Comparison of ENCODE assay signal across 12 cellular contexts in the genomic region with DNA sequence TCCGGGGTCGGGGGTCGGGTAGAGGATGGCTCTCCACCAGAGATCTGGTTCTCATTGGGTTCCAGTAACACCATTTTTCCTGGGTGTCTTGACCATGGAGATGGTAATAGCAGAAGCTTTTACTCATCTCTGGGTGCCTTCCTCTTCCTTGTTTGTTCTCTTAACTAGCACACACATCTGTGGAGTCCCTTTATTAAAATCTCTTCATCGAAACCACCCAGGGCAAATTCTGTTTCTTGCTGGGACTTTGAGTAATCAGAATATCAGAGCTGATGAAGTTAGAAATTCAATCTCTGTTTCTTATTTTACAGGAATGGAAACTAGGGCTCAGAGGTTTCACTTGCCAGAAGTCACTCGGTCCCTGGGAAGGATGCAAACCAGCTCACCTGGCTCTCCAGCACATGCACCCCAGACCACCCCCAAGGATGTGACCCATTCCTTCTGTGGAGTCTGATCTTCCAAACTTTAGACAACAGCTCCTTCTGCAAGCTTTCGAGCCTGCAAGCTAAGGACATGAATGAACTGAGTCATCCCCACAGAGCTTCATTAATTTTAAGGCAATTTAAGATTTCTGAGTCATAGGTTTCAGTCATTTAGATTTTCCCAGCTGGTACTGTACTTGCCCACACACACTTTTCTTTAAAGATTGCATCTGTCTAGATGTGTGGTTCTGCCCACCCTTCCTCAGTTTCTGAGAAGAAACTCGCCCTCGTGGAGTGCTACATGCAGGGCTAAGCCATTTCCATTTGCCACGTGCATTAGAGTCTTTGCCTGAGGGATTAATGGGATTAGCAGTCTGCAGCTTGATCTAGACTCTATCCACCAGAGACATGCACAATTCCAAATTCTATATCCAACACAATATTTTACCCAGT. TPM values are rescaled to one million over a fixed set of nuclear protein-coding genes. Genes with fewer than 3 reads are reported as not detected.
DNase-seq lines count a peak whose midpoint lies in the region; TF ChIP-seq lines count a peak whose summit lies in the region.
"Had no signal": no experiment of that assay in that cellular context is flagged by ENCODE, and none has a peak within 500 bp of the region (broad histone marks: within the 10 kb centered on the region; RNA-seq: fewer than 3 reads in every experiment).

No MANE protein-coding gene starts in this region.

- peaks cover 26% of the 10 kb centered on the region for H3K4me1 Mint-ChIP-seq in activated T-helper 1 cell treated with anti-CD3 and anti-CD28 coated beads, Interleukin-12 subunit alpha, Interleukin-12 subunit beta, Interleukin-2, Interleukin-4 antibody, amounts not matched to agents 30 ng/mL and 10 ng/mL and 1 ng/mL, durations not matched to agents 14 hours and 24 hours and 36 hours (ENCODE audit: low read depth)

- peak overlapping the region; percentile 22 for H3K27ac Mint-ChIP-seq in activated T-helper 1 cell treated with anti-CD3 and anti-CD28 coated beads, Interleukin-12 subunit alpha, Interleukin-12 subunit beta, Interleukin-2, Interleukin-4 antibody, amounts not matched to agents 30 ng/mL and 10 ng/mL and 1 ng/mL, durations not matched to agents 14 hours and 24 hours and 36 hours
- H3K27ac Mint-ChIP-seq: natural killer cell, type B pancreatic cell had no signal

- no peak overlapping the region for H2AFZ ChIP-seq in fibroblast of lung (ENCODE audit: low read length)

- peaks cover 8% of the 10 kb centered on the region for H3K36me3 Mint-ChIP-seq in activated T-helper 1 cell treated with anti-CD3 and anti-CD28 coated beads, Interleukin-12 subunit alpha, Interleukin-12 subunit beta, Interleukin-2, Interleukin-4 antibody, amounts not matched to agents 30 ng/mL and 10 ng/mL and 1 ng/mL, durations not matched to agents 14 hours and 24 hours and 36 hours (ENCODE audit: low read depth)
- H3K36me3 Mint-ChIP-seq: natural killer cell, type B pancreatic cell had no signal

- H3K79me2 ChIP-seq in fibroblast of lung (ENCODE audit: control insufficient read depth, insufficient read depth, low read length): no peaks in the 10 kb centered on the region

- H3K27me3 Mint-ChIP-seq in activated T-helper 1 cell treated with anti-CD3 and anti-CD28 coated beads, Interleukin-12 subunit alpha, Interleukin-12 subunit beta, Interleukin-2, Interleukin-4 antibody, amounts not matched to agents 30 ng/mL and 10 ng/mL and 1 ng/mL, durations not matched to agents 14 hours and 24 hours and 36 hours (ENCODE audit: insufficient read depth): peaks cover 16% of the 10 kb centered on the region
- H3K27me3 Mint-ChIP-seq: type B pancreatic cell had no signal

- DNase-seq in stimulated activated naive CD4-positive, alpha-beta T cell treated with Interleukin-2 at 50 U/mL for 16 hours (lab: John Stamatoyannopoulos, UW): peak; percentile 36
- no peak for DNase-seq in stimulated activated naive CD4-positive, alpha-beta T cell (lab: John Stamatoyannopoulos, UW)
- DNase-seq in activated T-helper 1 cell treated with anti-CD3 and anti-CD28 coated beads, Interleukin-12 subunit alpha, Interleukin-12 subunit beta, Interleukin-2, Interleukin-4 antibody, amounts not matched to agents 30 ng/mL and 10 ng/mL and 1 ng/mL, durations not matched to agents 14 hours and 24 hours and 36 hours (ENCODE audit: low spot score): no peak
- DNase-seq in fibroblast of lung (ENCODE audit: low read depth in 2 of 2) (peak; percentile 72 to 86), NCI-H187 (lab: John Stamatoyannopoulos, UW) (no peak), posterior vena cava (ENCODE audit: low spot score) (no peak), midbrain (lab: John Stamatoyannopoulos, UW) (no peak), GM10248 (ENCODE audit: extremely low spot score) (no peak)
- DNase-seq: Caco-2; natural killer cell; NK-92 treated with Interleukin-12 subunit alpha and Interleukin-12 subunit beta, amount 100 ng/mL, for 24 hours had no signal

- POLR2A ChIA-PET in GM10248 (lab: Yijun Ruan, JAX): no interaction called here

- peaks cover 12% of the 10 kb centered on the region for H3K9me3 Mint-ChIP-seq in activated T-helper 1 cell treated with anti-CD3 and anti-CD28 coated beads, Interleukin-12 subunit alpha, Interleukin-12 subunit beta, Interleukin-2, Interleukin-4 antibody, amounts not matched to agents 30 ng/mL and 10 ng/mL and 1 ng/mL, durations not matched to agents 14 hours and 24 hours and 36 hours

- H3K27me3 ChIP-seq in fibroblast of lung (ENCODE audit: control insufficient read depth, insufficient read depth, low read length): no peaks in the 10 kb centered on the region

- no peaks in the 10 kb centered on the region for H3K36me3 ChIP-seq in fibroblast of lung (ENCODE audit: control insufficient read depth, insufficient read depth, low read length)

- H4K20me1 ChIP-seq in fibroblast of lung (ENCODE audit: control insufficient read depth, extremely low read depth, insufficient read depth, low read length): no peaks in the 10 kb centered on the region

- peaks cover 17% of the 10 kb centered on the region for H3K4me1 ChIP-seq in fibroblast of lung (ENCODE audit: control insufficient read depth, extremely low read depth, insufficient read depth, low read length)
- H3K4me1 ChIP-seq: Caco-2 had no signal

- TF ChIP-seq CTCF in fibroblast of lung (conservative IDR thresholded peaks at IDR 0.05 in 1 of 2, IDR thresholded peaks at IDR 0.05 in 1 of 2; ENCODE audit: low read depth in 1 of 2, low read length in 2 of 2): no peak
- TF ChIP-seq CTCF in GM10248 (IDR thresholded peaks at IDR 0.05; ENCODE audit: control extremely low read depth, extremely low read depth, low read depth, missing control alignments): no peak

- H3K4me3 ChIP-seq in fibroblast of lung (replicated peaks in 1 of 4; ENCODE audit: control extremely low read depth in 1 of 4, insufficient read depth in 1 of 4, low read depth in 3 of 4, low read length in 4 of 4): no peak overlapping the region

- intact Hi-C loops in activated T-helper 1 cell treated with anti-CD3 and anti-CD28 coated beads, Interleukin-12 subunit alpha, Interleukin-12 subunit beta, Interleukin-2, Interleukin-4 antibody, amounts not matched to agents 30 ng/mL and 10 ng/mL and 1 ng/mL, durations not matched to agents 14 hours and 24 hours and 36 hours (cut with micrococcal nuclease): loop anchor here (1.0 to 2.0 kb wide), 2 partner anchors 15 to 408 kb away; partner anchors contain the start of gene TRIB2
- intact Hi-C loops in posterior vena cava (cut with DNase I): no loop called here

- peak overlapping the region; percentile 77 for H3K27ac ChIP-seq in fibroblast of lung (ENCODE audit: insufficient read depth, low read length)

- H3K4me3 Mint-ChIP-seq in activated T-helper 1 cell treated with anti-CD3 and anti-CD28 coated beads, Interleukin-12 subunit alpha, Interleukin-12 subunit beta, Interleukin-2, Interleukin-4 antibody, amounts not matched to agents 30 ng/mL and 10 ng/mL and 1 ng/mL, durations not matched to agents 14 hours and 24 hours and 36 hours: no peak overlapping the region
- H3K4me3 Mint-ChIP-seq: natural killer cell, type B pancreatic cell had no signal

- no peaks in the 10 kb centered on the region for H3K9me3 ChIP-seq in fibroblast of lung (ENCODE audit: control insufficient read depth, insufficient read depth, low read depth, low read length)
- H3K9me3 ChIP-seq: Caco-2 had no signal

- peak overlapping the region; percentile 51 for H3K4me2 ChIP-seq in fibroblast of lung (ENCODE audit: extremely low read depth, insufficient read depth, low read length)

- CTCF ChIA-PET in GM10248 (lab: Yijun Ruan, JAX): interaction anchor here (2.2 kb wide), 1 partner anchor 15 kb away, joined by 10 read pairs; the partner anchor contains the start of gene TRIB2

- no peak overlapping the region for H3K9ac ChIP-seq in fibroblast of lung (ENCODE audit: insufficient read depth, low read length)

RNA-seq across cellular contexts. Expression of gene TRIB2, which starts 14.7 kb away (rescaled TPM):
- total RNA-seq in activated T-helper 1 cell treated with anti-CD3 and anti-CD28 coated beads, Interleukin-12 subunit alpha, Interleukin-12 subunit beta, Interleukin-2, Interleukin-4 antibody, amounts not matched to agents 30 ng/mL and 10 ng/mL and 1 ng/mL, durations not matched to agents 14 hours and 24 hours and 36 hours: 6.3 TPM in 2 replicates
- total RNA-seq in fibroblast of lung: 31.0 and 38.5 TPM in 2 replicates
- polyA plus RNA-seq in fibroblast of lung: 23.4 and 26.1 TPM in 2 replicates
- polyA plus RNA-seq in fibroblast of lung (2012): 21.0 and 29.7 TPM in 2 replicates
- polyA minus RNA-seq in fibroblast of lung (ENCODE audit: low replicate concordance): 22.2 and 35.6 TPM in 2 replicates
- 10 to 100 TPM; 29.4 to 34.5 TPM for total RNA-seq in posterior vena cava

Comparison
In these comparisons a context has a peak if more than half of its experiments do, and no peak if none do; other contexts are left out.
1. DNase-seq: peak in stimulated activated naive CD4-positive, alpha-beta T cell treated with Interleukin-2 at 50 U/mL for 16 hours (single experiment) and fibroblast of lung (2 of 2); none in stimulated activated naive CD4-positive, alpha-beta T cell (0 of 6), activated T-helper 1 cell treated with anti-CD3 and anti-CD28 coated beads, Interleukin-12 subunit alpha, Interleukin-12 subunit beta, Interleukin-2, Interleukin-4 antibody, amounts not matched to agents 30 ng/mL and 10 ng/mL and 1 ng/mL, durations not matched to agents 14 hours and 24 hours and 36 hours (single experiment), NCI-H187 (0 of 2), posterior vena cava (single experiment), midbrain (single experiment) and GM10248 (single experiment).